Comparison of ENCODE assay signal across 2 cellular contexts in the genomic region with DNA sequence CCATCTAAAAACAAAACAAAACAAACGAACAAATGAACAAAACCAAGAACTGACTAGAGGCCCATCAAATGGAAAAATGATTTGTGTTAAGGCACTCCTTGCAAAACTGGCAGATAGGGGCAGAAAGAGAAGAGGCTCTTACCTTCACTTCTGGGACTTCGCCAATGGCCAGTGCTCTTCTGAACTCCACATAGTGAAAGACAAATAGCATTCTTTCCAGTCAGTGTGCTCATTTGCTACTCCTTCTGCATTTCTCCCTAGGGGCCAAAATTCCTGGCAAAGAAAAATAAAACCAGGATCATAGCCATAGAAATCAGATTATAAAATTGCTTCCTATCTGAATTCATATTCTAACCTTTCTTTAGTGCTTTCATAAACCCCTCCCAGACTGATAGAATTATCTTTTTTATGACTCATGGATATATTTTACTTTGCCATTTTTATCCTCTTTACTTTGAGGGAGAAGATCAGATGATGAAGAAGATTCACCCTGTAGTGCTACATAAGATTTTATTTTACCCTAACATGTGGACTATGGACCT.
TF ChIP-seq lines count a peak whose summit lies in the region.

No MANE protein-coding gene starts in this region.

TF ChIP-seq in SK-N-SH treated with all-trans-retinoic acid at 6 μM for 48 hours, 23 proteins besides CTCF, POLR2A, EP300 and RAD21:
- peak; percentile 70 for TF ChIP-seq ISL1 (CRISPR knock-in tag; IDR thresholded peaks at IDR 0.05)
- TF ChIP-seq TCF4 (CRISPR knock-in tag; IDR thresholded peaks at IDR 0.05; ENCODE audit: borderline replicate concordance), result no peak
TF ChIP-seq in SK-N-SH treated with all-trans-retinoic acid at 6 μM for 48 hours: peak in this region for 1.

TF ChIP-seq in SK-N-SH, 30 proteins besides CTCF, POLR2A, EP300 and RAD21:
- no peak for TF ChIP-seq NFIC (IDR thresholded peaks at IDR 0.05; ENCODE audit: borderline replicate concordance)
- no peak for TF ChIP-seq RFX5 (IDR thresholded peaks at IDR 0.05; ENCODE audit: low read length)
- no peak for TF ChIP-seq POLR2AphosphoS5 (IDR thresholded peaks at IDR 0.05; ENCODE audit: low read depth, low read length)
- TF ChIP-seq FOXM1 (IDR thresholded peaks at IDR 0.05; ENCODE audit: low read depth), result no peak
- TF ChIP-seq, protein P1, sequence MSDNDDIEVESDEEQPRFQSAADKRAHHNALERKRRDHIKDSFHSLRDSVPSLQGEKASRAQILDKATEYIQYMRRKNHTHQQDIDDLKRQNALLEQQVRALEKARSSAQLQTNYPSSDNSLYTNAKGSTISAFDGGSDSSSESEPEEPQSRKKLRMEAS (IDR thresholded peaks at IDR 0.05; ENCODE audit: low read depth), result no peak
TF ChIP-seq in SK-N-SH: peak in this region for 0.
